In genomic region chr11:114132944-114133394, GRCh38 we compare ENCODE assay signal across 12 cellular contexts.
DNase-seq lines count a peak whose midpoint lies in the region; ATAC-seq and TF ChIP-seq lines count a peak whose summit lies in the region.
"Had no signal": no experiment of that assay in that cellular context is flagged by ENCODE, and none has a peak within 500 bp of the region (broad histone marks: within the 10 kb centered on the region; RNA-seq: fewer than 3 reads in every experiment).

No MANE protein-coding gene starts in this region.

- H3K27me3 ChIP-seq in mammary epithelial cell (ENCODE audit: insufficient read depth, low read length) (no peaks in the 10 kb centered on the region), dorsolateral prefrontal cortex (no peaks in the 10 kb centered on the region), upper lobe of left lung (no peaks in the 10 kb centered on the region)

- in situ Hi-C loops in mammary epithelial cell (cut with MboI; ENCODE audit: low sequenced_read_pairs in 2 of 2) (no loop called here), KBM-7 (cut with MboI; ENCODE audit: low pct_unique_long_range_greater_than_20kb, low sequenced_read_pairs) (no loop called here)

- H3K36me3 ChIP-seq in mammary epithelial cell (ENCODE audit: insufficient read depth, low read length), result no peaks in the 10 kb centered on the region
- no peaks in the 10 kb centered on the region for H3K36me3 ChIP-seq in mucosa of descending colon (ENCODE audit: low read depth)
- peaks cover 0 to 17% (median 4%) of the 10 kb centered on the region in 4 donors for H3K36me3 ChIP-seq in upper lobe of left lung

- no peak for TF ChIP-seq POLR2A in upper lobe of left lung (IDR thresholded peaks at IDR 0.05)

- ATAC-seq in mucosa of descending colon, result peak; percentile 41
- no peak for ATAC-seq in upper lobe of left lung (ENCODE audit: low FRiP score in 2 of 2)
- no peak for ATAC-seq in HG02759 (IDR thresholded peaks at IDR 0.05; ENCODE audit: unreplicated experiment)

- H3K4me2 ChIP-seq in mammary epithelial cell (ENCODE audit: insufficient read depth, low read depth, low read length), result no peak overlapping the region

- H3K27me3 Mint-ChIP-seq in MCF 10A (ENCODE audit: insufficient read depth, unreplicated experiment), result no peaks in the 10 kb centered on the region

- 77% methylated on average over 5 of the region's 6 CpGs for WGBS in mammary epithelial cell (ENCODE audit: low coverage, missing lambda C conversion rate)
- WGBS in upper lobe of left lung, 2 donors, result 85 to 92% methylated on average over 6 of the region's 6 CpGs

- dilution Hi-C loops in mammary epithelial cell (cut with HindIII; ENCODE audit: low sequenced_read_pairs), result no loop called here

- H3K36me3 Mint-ChIP-seq in MCF 10A (ENCODE audit: insufficient read depth, unreplicated experiment), result peaks cover 98% of the 10 kb centered on the region

- H3K4me1 Mint-ChIP-seq in MCF 10A (ENCODE audit: insufficient read depth, unreplicated experiment), result peaks cover 75% of the 10 kb centered on the region

- no peaks in the 10 kb centered on the region for H4K20me1 ChIP-seq in mammary epithelial cell (ENCODE audit: insufficient read depth, low read length)

- POLR2A ChIA-PET in MCF 10A (lab: Yijun Ruan, JAX), result interaction anchor here (0.7 to 3.5 kb wide), 7 partner anchors 9 to 65 kb away, joined by 3 to 19 read pairs (median 5); no protein-coding TSS in a partner anchor

- H2AFZ ChIP-seq in mammary epithelial cell (ENCODE audit: low read depth, low read length), result no peak overlapping the region

- H3K27ac Mint-ChIP-seq in MCF 10A (ENCODE audit: low read depth, unreplicated experiment), result peak overlapping the region; percentile 88
- H3K27ac Mint-ChIP-seq: T-helper 2 cell treated with Interferon-gamma antibody and Interleukin-4, amounts not matched to agents 5 μg/mL and 100 μg/mL, for 36 hours had no signal

- CTCF ChIA-PET in MCF 10A (lab: Yijun Ruan, JAX), result no interaction called here
- CTCF ChIA-PET in mammary epithelial cell (lab: Charles Lee; ENCODE audit: low non-redundant PET), result no interaction called here

- H3K9ac ChIP-seq in mammary epithelial cell (ENCODE audit: insufficient read depth, low read length), result no peak overlapping the region

- no peaks in the 10 kb centered on the region for H3K9me3 Mint-ChIP-seq in MCF 10A (ENCODE audit: unreplicated experiment)
- H3K9me3 Mint-ChIP-seq: T-helper 2 cell treated with Interferon-gamma antibody and Interleukin-4, amounts not matched to agents 5 μg/mL and 100 μg/mL, for 36 hours had no signal

- H3K79me2 ChIP-seq in mammary epithelial cell (ENCODE audit: insufficient read depth, low read length), result no peaks in the 10 kb centered on the region

- BruUV-seq in MCF 10A (replicated peaks; lab: Mats Ljungman, UMichigan) (no TSS peak), mammary epithelial cell (replicated peaks; lab: Mats Ljungman, UMichigan) (no TSS peak)

- peak overlapping the region; percentile 56 for H3K4me3 Mint-ChIP-seq in MCF 10A (ENCODE audit: unreplicated experiment)
- H3K4me3 Mint-ChIP-seq: T-helper 2 cell treated with Interferon-gamma antibody and Interleukin-4, amounts not matched to agents 5 μg/mL and 100 μg/mL, for 36 hours had no signal

- peaks cover 15% of the 10 kb centered on the region for H3K4me1 ChIP-seq in mammary epithelial cell (ENCODE audit: insufficient read depth, low read length)
- peaks cover 53% of the 10 kb centered on the region for H3K4me1 ChIP-seq in mucosa of descending colon (ENCODE audit: low read depth)
- peaks cover 98 to 100% (median 99%) of the 10 kb centered on the region in 4 donors for H3K4me1 ChIP-seq in upper lobe of left lung

- no peak overlapping the region for H3K4me3 ChIP-seq in mammary epithelial cell (replicated peaks in 1 of 3; ENCODE audit: insufficient read depth in 1 of 3, low read depth in 2 of 3, low read length in 3 of 3)
- no peak overlapping the region for H3K4me3 ChIP-seq in dorsolateral prefrontal cortex
- H3K4me3 ChIP-seq in mucosa of descending colon, result no peak overlapping the region
- H3K4me3 ChIP-seq in upper lobe of left lung, result no peak overlapping the region

- H3K9me3 ChIP-seq in mammary epithelial cell (replicated peaks; ENCODE audit: insufficient read depth, low read length), result no peaks in the 10 kb centered on the region
- no peaks in the 10 kb centered on the region for H3K9me3 ChIP-seq in mucosa of descending colon
- no peaks in the 10 kb centered on the region for H3K9me3 ChIP-seq in upper lobe of left lung

- H3K27ac ChIP-seq in mammary epithelial cell (ENCODE audit: insufficient read depth, low read depth, low read length) (no peak overlapping the region), dorsolateral prefrontal cortex (peak overlapping the region in 52 of 59 donors; percentile 5 to 94 (median 83)), upper lobe of left lung (peak overlapping the region; percentile 42 to 87 (median 66))

- peak; percentile 65 for DNase-seq in MCF 10A (ENCODE audit: unreplicated experiment)
- no peak for DNase-seq in mammary epithelial cell
- no peak for DNase-seq in dorsolateral prefrontal cortex
- DNase-seq in mucosa of descending colon, result peak in 2 of 3 donors; percentile 58 to 70
- DNase-seq in upper lobe of left lung, result peak in 1 of 2 donors; percentile 36
- DNase-seq in KBM-7, result no peak
- DNase-seq in NCI-H2029 treated with DMSO at 0.1 percent for 48 hours (lab: John Stamatoyannopoulos, UW), result no peak
- DNase-seq: DND-41, IMR-90, NCI-H2171 had no signal

- intact Hi-C loops in MCF 10A (cut with micrococcal nuclease), result no loop called here
- intact Hi-C loops in mammary epithelial cell (cut with micrococcal nuclease), result loop anchor here (5.0 kb wide), 1 partner anchor 34 kb away; no protein-coding TSS in a partner anchor
- intact Hi-C loops in dorsolateral prefrontal cortex (cut with DNase I), result loop anchor here in 1 of 2 donors (10.0 kb wide), 1 partner anchor 68 kb away; no protein-coding TSS in a partner anchor
- intact Hi-C loops in mucosa of descending colon (cut with DNase I, micrococcal nuclease), result no loop called here

- no peak for TF ChIP-seq CTCF in MCF 10A (IDR thresholded peaks at IDR 0.05; ENCODE audit: unreplicated experiment)
- no peak for TF ChIP-seq CTCF in mammary epithelial cell (conservative IDR thresholded peaks at IDR 0.05 in 1 of 2, IDR thresholded peaks at IDR 0.05 in 1 of 2; ENCODE audit: extremely low read depth in 1 of 2, insufficient read depth in 1 of 2, low read depth in 1 of 2, low read length in 2 of 2)
- no peak for TF ChIP-seq CTCF in dorsolateral prefrontal cortex (IDR thresholded peaks at IDR 0.05 in 54 of 56, conservative IDR thresholded peaks at IDR 0.05 in 2 of 56; ENCODE audit: low read depth in 1 of 56, partially characterized antibody in 56 of 56)
- no peak for TF ChIP-seq CTCF in mucosa of descending colon (IDR thresholded peaks at IDR 0.05)
- no peak for TF ChIP-seq CTCF in upper lobe of left lung (IDR thresholded peaks at IDR 0.05)

- TF ChIP-seq EP300 in upper lobe of left lung (IDR thresholded peaks at IDR 0.05), result no peak

Comparison
In these comparisons a context has a peak if more than half of its experiments do, and no peak if none do; other contexts are left out.
1. DNase-seq: peak in MCF 10A (single experiment) and mucosa of descending colon (2 of 3); none in mammary epithelial cell (single experiment), dorsolateral prefrontal cortex (0 of 10), KBM-7 (single experiment) and NCI-H2029 treated with DMSO at 0.1 percent for 48 hours (single experiment).